In the genomic region with DNA sequence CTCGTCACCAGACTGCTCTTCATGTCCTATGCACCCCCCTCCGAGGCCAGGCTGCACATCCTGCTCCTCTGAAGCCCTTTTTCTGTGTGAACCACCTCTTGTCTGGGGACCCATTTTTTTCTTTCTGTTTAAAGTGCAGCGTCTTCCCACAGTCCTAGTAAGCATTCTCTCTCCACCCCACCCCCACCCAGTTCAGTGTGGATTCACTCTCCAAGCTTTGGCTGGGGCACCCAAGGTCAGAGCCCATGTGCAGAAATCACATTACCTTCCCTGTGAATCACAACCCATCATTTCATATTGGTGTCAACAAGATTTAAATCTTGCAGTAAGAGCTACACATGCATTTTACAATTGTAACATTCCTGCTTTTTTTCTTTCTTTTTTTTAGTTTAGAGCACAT, we compare ENCODE assay signal across 13 cellular contexts. TPM values are rescaled to one million over a fixed set of nuclear protein-coding genes. Genes with fewer than 3 reads are reported as not detected.
A peak's percentile ranks its signal among the peaks of the same experiment; 100 is the strongest.
DNase-seq lines count a peak whose midpoint lies in the region; TF ChIP-seq lines count a peak whose summit lies in the region.
"Had no signal": no experiment of that assay in that cellular context is flagged by ENCODE, and none has a peak within 500 bp of the region (broad histone marks: within the 10 kb centered on the region; RNA-seq: fewer than 3 reads in every experiment).

No MANE protein-coding gene starts in this region.

- H3K4me3 ChIP-seq in AG04449 (ENCODE audit: low read depth, low read length) = peak overlapping the region; percentile 3; the same call in 1 of the 2 replicates
- no peak overlapping the region for H3K4me3 ChIP-seq in foreskin fibroblast (ENCODE audit: low read depth in 1 of 2, low read length in 2 of 2)
- H3K4me3 ChIP-seq in osteoblast (ENCODE audit: insufficient read depth, low read length) = no peak overlapping the region
- H3K4me3 ChIP-seq: upper lobe of left lung had no signal

- H2AFZ ChIP-seq in osteoblast (ENCODE audit: low read length) = peak overlapping the region; percentile 53

- in situ Hi-C loops in KBM-7 (cut with MboI; ENCODE audit: low pct_unique_long_range_greater_than_20kb, low sequenced_read_pairs) = no loop called here

- no peaks in the 10 kb centered on the region for H3K9me3 ChIP-seq in osteoblast (ENCODE audit: low read depth, low read length)
- H3K9me3 ChIP-seq: upper lobe of left lung had no signal

- no peaks in the 10 kb centered on the region for H3K27me3 ChIP-seq in osteoblast (ENCODE audit: insufficient read depth, low read length)
- H3K27me3 ChIP-seq: upper lobe of left lung had no signal

- POLR2A ChIA-PET in AG04449 (lab: Yijun Ruan, JAX) = interaction anchor here (0.5 to 0.9 kb wide), 3 partner anchors 11 to 123 kb away, joined by 3 read pairs; no protein-coding TSS in a partner anchor

- CTCF ChIA-PET in AG04449 (lab: Yijun Ruan, JAX) = interaction anchor here (1.2 kb wide), 1 partner anchor 10 kb away, joined by 4 read pairs; no protein-coding TSS in a partner anchor

- TF ChIP-seq CTCF in AG04449 (IDR thresholded peaks at IDR 0.05; ENCODE audit: insufficient read depth, low read length, missing control alignments) = no peak
- TF ChIP-seq CTCF in foreskin fibroblast (IDR thresholded peaks at IDR 0.05; ENCODE audit: low read depth, low read length) = no peak
- TF ChIP-seq CTCF in osteoblast (IDR thresholded peaks at IDR 0.05; ENCODE audit: extremely low read depth, low read depth, low read length) = no peak

- no peaks in the 10 kb centered on the region for H4K20me1 ChIP-seq in osteoblast (ENCODE audit: insufficient read depth, low read length)

- DNase-seq in AG04449 (ENCODE audit: low read depth, low spot score) (peak; percentile 54), RPMI7951 (ENCODE audit: low read depth) (peak; percentile 51), foreskin fibroblast (peak; percentile 45 to 52), osteoblast (ENCODE audit: insufficient read length, low spot score, missing footprints) (no peak), KBM-7 (no peak), C1 segment of cervical spinal cord (lab: John Stamatoyannopoulos, UW) (no peak), epidermal melanocyte (ENCODE audit: insufficient read length, low spot score) (no peak), NCI-H524 (lab: John Stamatoyannopoulos, UW) (no peak)
- DNase-seq: activated T-cell treated with anti-CD3 and anti-CD28 coated beads, Interleukin-2, amount 50 U/mL, for 72 hours; DND-41; NCI-H2029; small intestine; upper lobe of left lung had no signal

- no peaks in the 10 kb centered on the region for H3K36me3 ChIP-seq in osteoblast (ENCODE audit: insufficient read depth, low read length)
- H3K36me3 ChIP-seq: upper lobe of left lung had no signal

- H3K4me1 ChIP-seq in osteoblast (ENCODE audit: insufficient read depth, low read length) = peaks cover 19% of the 10 kb centered on the region
- H3K4me1 ChIP-seq: upper lobe of left lung had no signal

- H3K4me2 ChIP-seq in osteoblast (ENCODE audit: insufficient read depth, low read length) = peak overlapping the region; percentile 56

- H3K79me2 ChIP-seq in osteoblast (ENCODE audit: insufficient read depth, low read length) = no peaks in the 10 kb centered on the region

- no peak overlapping the region for H3K27ac ChIP-seq in osteoblast (ENCODE audit: low read depth, low read length)
- H3K27ac ChIP-seq: upper lobe of left lung had no signal

RNA-seq across cellular contexts. Expression of a gene that starts 26.3 kb away (rescaled TPM):
- 1.7 and 1.8 TPM in 2 replicates for total RNA-seq in RPMI7951 (2014; rRNA removed; shearing (Covaris generic))
- total RNA-seq in osteoblast = 1.2 and 4.0 TPM in 2 replicates
- total RNA-seq: activated T-cell treated with anti-CD3 and anti-CD28 coated beads, Interleukin-2, amount 50 U/mL, for 72 hours had no signal

Comparison
In these comparisons a context has a peak if more than half of its experiments do, and no peak if none do; other contexts are left out.
1. DNase-seq: peak in AG04449 (single experiment), RPMI7951 (single experiment) and foreskin fibroblast (2 of 2); none in osteoblast (single experiment), KBM-7 (single experiment), C1 segment of cervical spinal cord (0 of 14), epidermal melanocyte (single experiment) and NCI-H524 (0 of 2).